Comparison of ENCODE assay signal across 21 cellular contexts in the genomic region with DNA sequence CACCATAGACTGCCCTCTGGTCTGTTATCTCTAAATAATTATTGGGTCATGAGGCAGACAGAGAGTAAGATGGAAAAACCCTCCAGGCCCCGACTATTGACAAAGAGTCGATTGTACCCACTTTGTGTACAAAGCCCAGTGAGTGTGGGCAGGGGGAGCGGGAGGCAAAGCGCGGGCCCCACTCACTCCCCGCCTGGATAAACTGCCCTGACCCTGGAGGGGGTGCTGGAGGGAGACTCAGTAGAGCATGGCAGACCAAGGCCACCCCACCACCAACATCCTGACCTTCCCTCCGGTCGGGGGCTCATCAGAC. TPM values are rescaled to one million over a fixed set of nuclear protein-coding genes. Genes with fewer than 3 reads are reported as not detected.
"Had no signal": no experiment of that assay in that cellular context is flagged by ENCODE, and none has a peak within 500 bp of the region (broad histone marks: within the 10 kb centered on the region; RNA-seq: fewer than 3 reads in every experiment).

No MANE protein-coding gene starts in this region.

- H3K27me3 Mint-ChIP-seq: activated T-cell treated with anti-CD3 and anti-CD28 coated beads, Interleukin-2, amount 50 U/mL, for 24 hours; naive thymus-derived CD4-positive, alpha-beta T cell had no signal

- H3K27ac Mint-ChIP-seq: activated T-cell treated with anti-CD3 and anti-CD28 coated beads, Interleukin-2, amount 50 U/mL, for 24 hours; naive thymus-derived CD4-positive, alpha-beta T cell had no signal

- H3K27ac ChIP-seq: colonic mucosa, esophagus muscularis mucosa, neutrophil, parathyroid adenoma, right atrium auricular region, skin epidermis had no signal

- H3K36me3 Mint-ChIP-seq: naive thymus-derived CD4-positive, alpha-beta T cell had no signal

- ATAC-seq: mucosa of descending colon; naive thymus-derived CD4-positive, alpha-beta T cell had no signal

- H3K4me3 Mint-ChIP-seq: activated T-cell treated with anti-CD3 and anti-CD28 coated beads, Interleukin-2, amount 50 U/mL, for 24 hours; naive thymus-derived CD4-positive, alpha-beta T cell had no signal

- H3K9me3 Mint-ChIP-seq: activated T-cell treated with anti-CD3 and anti-CD28 coated beads, Interleukin-2, amount 50 U/mL, for 24 hours; naive thymus-derived CD4-positive, alpha-beta T cell had no signal

- DNase-seq: activated CD4-positive, alpha-beta T cell treated with anti-CD3 and anti-CD28 coated beads, Interleukin-2, amount 50 U/mL, for 48 hours; activated effector memory CD4-positive, alpha-beta T cell treated with Interleukin-2 at 50 U/mL for 16 hours; activated naive CD4-positive, alpha-beta T cell treated with anti-CD3 and anti-CD28 coated beads, Interleukin-2, amount 50 U/mL, for 16 hours; activated T-cell treated with anti-CD3 and anti-CD28 coated beads, Interleukin-2, amount 50 U/mL, for 24 hours; colonic mucosa; glutamatergic neuron; left cardiac atrium; mucosa of descending colon; naive thymus-derived CD4-positive, alpha-beta T cell; stimulated activated CD4-positive, alpha-beta T cell treated with anti-CD3 and anti-CD28 coated beads, Interleukin-15, amount 100 ng/mL, for 24 hours; stimulated activated CD4-positive, alpha-beta T cell treated with anti-CD3 and anti-CD28 coated beads, Interleukin-4, amount 100 ng/mL, for 24 hours; stimulated activated naive CD4-positive, alpha-beta T cell treated with Interleukin-2 at 50 U/mL for 16 hours; T-helper 1 cell; T1000; trophoblast cell had no signal

- H3K4me1 Mint-ChIP-seq: naive thymus-derived CD4-positive, alpha-beta T cell had no signal

RNA-seq across cellular contexts. Expression of a gene that starts 11.2 kb away (rescaled TPM):
- total RNA-seq: colonic mucosa; esophagus muscularis mucosa; left cardiac atrium; lung; mucosa of descending colon; naive thymus-derived CD4-positive, alpha-beta T cell; right atrium auricular region had no signal
